Comparison of ENCODE assay signal across 22 cellular contexts in genomic region chr3:197994736-197995135, GRCh38.
"Had no signal": no experiment of that assay in that cellular context is flagged by ENCODE, and none has a peak within 500 bp of the region (broad histone marks: within the 10 kb centered on the region; RNA-seq: fewer than 3 reads in every experiment).

No MANE protein-coding gene starts in this region.

- H3K4me2 ChIP-seq: KMS-11 had no signal

- H3K4me1 ChIP-seq: SJSA1 had no signal

- H3K27me3 ChIP-seq: SJSA1 had no signal

- H3K27me3 Mint-ChIP-seq: IgD-negative memory B cell had no signal

- H3K4me3 ChIP-seq: K562, SJSA1, SK-N-MC had no signal

- H3K36me3 ChIP-seq: SJSA1 had no signal

- H3K27ac Mint-ChIP-seq: IgD-negative memory B cell had no signal

- H3K4me3 Mint-ChIP-seq: IgD-negative memory B cell had no signal

- ATAC-seq: K562 had no signal

- DNase-seq: Kasumi-1, MV-4-11, NCI-H1048, NCI-H1105, NCI-H1417, NCI-H146, NCI-H1694 treated with DMSO at 0.1 percent for 48 hours, NCI-H1930, NCI-H2171, NCI-H226, NCI-H446, NCI-H510A, NCI-H524 treated with DMSO at 0.1 percent for 48 hours, NCI-H69, Right ventricle myocardium superior, RPMI8226, SIG-M5 had no signal

- H3K27ac ChIP-seq: KMS-11, SJSA1, SK-N-MC had no signal
